10 cellular contexts compared by ENCODE assay signal in the genomic region with DNA sequence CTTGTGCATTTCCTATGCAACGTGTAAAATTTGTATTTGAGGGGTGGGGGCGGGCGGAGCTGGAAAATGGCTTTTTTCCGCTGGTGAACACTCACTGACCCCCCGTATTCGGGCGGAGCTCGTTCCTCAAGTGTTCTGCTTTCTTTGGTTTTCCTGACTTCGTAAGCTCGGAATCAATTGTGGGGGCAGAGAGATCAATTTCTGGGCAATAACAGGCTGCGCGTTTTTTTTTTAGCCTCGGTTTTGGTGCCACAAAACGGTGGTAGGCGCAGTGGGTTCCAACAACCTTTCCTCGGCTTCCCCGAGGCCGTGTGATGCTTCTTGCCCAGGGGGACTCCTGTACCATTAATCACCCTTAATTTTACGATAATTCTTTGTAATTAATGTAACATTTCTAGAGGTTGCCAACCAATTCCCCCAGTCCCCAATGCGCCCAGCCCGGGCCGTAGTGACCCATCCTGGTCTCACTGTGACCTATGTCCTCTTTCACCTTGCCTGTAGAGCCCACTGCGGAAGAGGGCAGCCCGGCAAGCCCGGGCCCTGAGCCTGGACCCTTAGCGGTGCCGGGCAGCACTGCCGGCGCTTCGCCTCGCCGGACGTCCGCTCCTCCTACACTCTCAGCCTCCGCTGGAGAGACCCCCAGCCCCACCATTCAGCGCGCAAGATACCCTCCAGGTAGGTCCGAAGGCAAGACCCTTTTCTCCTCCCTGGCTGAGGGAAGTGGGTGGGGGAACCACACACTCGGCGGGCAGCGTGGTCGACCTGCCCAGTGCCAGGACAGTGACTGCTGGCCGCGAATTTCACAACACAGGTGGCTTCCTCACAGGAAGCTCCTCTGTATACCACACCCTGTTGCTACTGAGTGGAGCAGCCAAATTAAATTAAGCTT. TPM values are rescaled to one million over a fixed set of nuclear protein-coding genes. Genes with fewer than 3 reads are reported as not detected.
DNase-seq lines count a peak whose midpoint lies in the region; ATAC-seq and TF ChIP-seq lines count a peak whose summit lies in the region.
"Had no signal": no experiment of that assay in that cellular context is flagged by ENCODE, and none has a peak within 500 bp of the region (broad histone marks: within the 10 kb centered on the region; RNA-seq: fewer than 3 reads in every experiment).

No MANE protein-coding gene starts in this region.

- no peak overlapping the region for H3T11ph ChIP-seq in H9 (ENCODE audit: low read length)

- WGBS in H9 (ENCODE audit: extremely low coverage, insufficient read length, low lambda C conversion rate): no CpG with 5 or more reads among the region's 44 CpGs

- no peak overlapping the region for H2AFZ ChIP-seq in H9 (ENCODE audit: low read length)

- no peak overlapping the region for H2BK12ac ChIP-seq in H9 (ENCODE audit: insufficient read length, low read depth, low read length)

- no peak overlapping the region for H4K8ac ChIP-seq in H9 (replicated peaks; ENCODE audit: insufficient read length, low read depth, low read length)

- DNase-seq in H9 (peak; percentile 53), gastrocnemius medialis (no peak), foreskin fibroblast (no peak), NCI-H2196 (lab: John Stamatoyannopoulos, UW; ENCODE audit: unreplicated experiment) (no peak), UCSD-AML1 (lab: John Stamatoyannopoulos, UW; ENCODE audit: unreplicated experiment) (no peak), DMS79 (lab: John Stamatoyannopoulos, UW) (no peak)
- peak; percentile 56 for DNase-seq in activated CD8-positive, alpha-beta memory T cell treated with anti-CD3 and anti-CD28 coated beads, Interleukin-2, amount 50 U/mL, for 48 hours
- DNase-seq: NCI-H1092 treated with DMSO at 0.1 percent for 48 hours had no signal

- no peak overlapping the region for H2BK15ac ChIP-seq in H9 (ENCODE audit: low read depth, low read length)

- no peak overlapping the region for H4K91ac ChIP-seq in H9 (ENCODE audit: insufficient read length, low read depth, low read length)

- TF ChIP-seq CTCF in H9 (conservative IDR thresholded peaks at IDR 0.05) (no peak), gastrocnemius medialis (IDR thresholded peaks at IDR 0.05 in 4 of 5, conservative IDR thresholded peaks at IDR 0.05 in 1 of 5) (no peak), foreskin fibroblast (IDR thresholded peaks at IDR 0.05; ENCODE audit: low read depth, low read length) (no peak)

- H3K56ac ChIP-seq in H9 (ENCODE audit: insufficient read length, low read depth, low read length): no peak overlapping the region

- in situ Hi-C loops in gastrocnemius medialis (cut with MboI; ENCODE audit: low sequenced_read_pairs in 4 of 4): no loop called here

- peak overlapping the region; percentile 86 to 96 for H3K4me3 Mint-ChIP-seq in H9

- peaks cover 46% of the 10 kb centered on the region for H3K23me2 ChIP-seq in H9 (ENCODE audit: insufficient read length, low read depth, low read length, poor library complexity, severe bottlenecking)

- H4K20me1 ChIP-seq in H9 (ENCODE audit: control insufficient read depth, insufficient read depth, insufficient read length): no peaks in the 10 kb centered on the region

- H4K5ac ChIP-seq in H9 (ENCODE audit: insufficient read length, low read depth, low read length): no peak overlapping the region

- H3K27ac ChIP-seq in H9 (ENCODE audit: insufficient read length, low read depth, low read length) (no peak overlapping the region), gastrocnemius medialis (no peak overlapping the region)
- H3K27ac ChIP-seq: body of pancreas had no signal

- no peak overlapping the region for H2BK120ac ChIP-seq in H9 (ENCODE audit: low read depth, low read length, poor library complexity, severe bottlenecking)

- no peak overlapping the region; the same call in 1 of the 2 replicates for H3K14ac ChIP-seq in H9 (ENCODE audit: insufficient read depth, low read length)

- H3K36me3 ChIP-seq in gastrocnemius medialis: peaks cover 1 to 5% of the 10 kb centered on the region in 2 donors

- peaks cover 0 to 2% (median 0%) of the 10 kb centered on the region in 3 experiments; a peak in 2 of 7 replicates for H3K36me3 Mint-ChIP-seq in H9 (ENCODE audit: insufficient read depth in 1 of 3, low read depth in 3 of 3)

- H3K79me1 ChIP-seq in H9 (ENCODE audit: insufficient read depth, low read depth, low read length, poor library complexity, severe bottlenecking): no peaks in the 10 kb centered on the region

- no peak overlapping the region for H3K23ac ChIP-seq in H9 (ENCODE audit: insufficient read length, low read depth, low read length)

- peaks cover 44 to 46% of the 10 kb centered on the region in 2 experiments for H3K4me1 Mint-ChIP-seq in H9

- peaks cover 99% of the 10 kb centered on the region for H3K27me3 Mint-ChIP-seq in H9 (ENCODE audit: low read depth)

- peaks cover 6% of the 10 kb centered on the region; the same call in 1 of the 2 replicates for H3K4me1 ChIP-seq in H9 (ENCODE audit: insufficient read depth, low read length)
- peaks cover 5 to 10% of the 10 kb centered on the region in 2 donors for H3K4me1 ChIP-seq in gastrocnemius medialis

- H2BK20ac ChIP-seq in H9 (ENCODE audit: low read depth, low read length, poor library complexity, severe bottlenecking): no peak overlapping the region

- no peak overlapping the region for H2BK5ac ChIP-seq in H9 (ENCODE audit: insufficient read length, low read length)

- H3K4me2 ChIP-seq in H9 (ENCODE audit: insufficient read depth, insufficient read length, low read length): peak overlapping the region; percentile 98

- ATAC-seq in gastrocnemius medialis: no peak
- ATAC-seq: body of pancreas had no signal

- H3K4me3 ChIP-seq in iPS-11a (ENCODE audit: low read depth, low read length) (peak overlapping the region; percentile 50), gastrocnemius medialis (peak overlapping the region; percentile 72 to 88 (median 84)), foreskin fibroblast (ENCODE audit: low read depth in 1 of 2, low read length in 2 of 2) (peak overlapping the region in 1 of 2 donors; percentile 88)
- H3K4me3 ChIP-seq: body of pancreas had no signal

- H3K9ac ChIP-seq in H9 (ENCODE audit: extremely low read depth, insufficient read length, low read length): no peak overlapping the region

- intact Hi-C loops in gastrocnemius medialis (cut with DNase I; ENCODE audit: low total_unique reads): loop anchor here (10.0 kb wide), 2 partner anchors 529 to 1709 kb away; partner anchors contain the start of genes RNF20 and TEX10

- no peak overlapping the region for H2AK5ac ChIP-seq in H9 (ENCODE audit: insufficient read length, low read length)

- no peak for TF ChIP-seq POLR2A in gastrocnemius medialis (IDR thresholded peaks at IDR 0.05)

- peak overlapping the region; percentile 50 for H3K18ac ChIP-seq in H9 (ENCODE audit: insufficient read length, low read depth, low read length)

- H3K9me3 ChIP-seq in H9 (ENCODE audit: control insufficient read depth, low read depth, low read length) (no peaks in the 10 kb centered on the region), gastrocnemius medialis (no peaks in the 10 kb centered on the region)
- H3K9me3 ChIP-seq: body of pancreas had no signal

- H3K27ac Mint-ChIP-seq in H9: no peak overlapping the region

- no peaks in the 10 kb centered on the region for H3K79me2 ChIP-seq in H9 (ENCODE audit: insufficient read depth, low read length)

- H3K4ac ChIP-seq in H9 (ENCODE audit: low read depth, low read length): no peak overlapping the region

- peaks cover 0 to 3% of the 10 kb centered on the region in 2 experiments; a peak in 2 of 5 replicates for H3K9me3 Mint-ChIP-seq in H9

- H3K27me3 ChIP-seq in H9 (ENCODE audit: insufficient read depth, low read length) (peaks cover 78% of the 10 kb centered on the region), gastrocnemius medialis (peaks cover 0 to 10% (median 6%) of the 10 kb centered on the region in 3 donors)

RNA-seq across cellular contexts. Expression of gene NR4A3, which starts 3.7 kb away (rescaled TPM):
- total RNA-seq in H9 (2021) (0.20 and 0.24 TPM in 2 replicates), gastrocnemius medialis (10 to 100 TPM in 1 of 4 donors, 1 to 10 TPM in 3; 1.8 to 34.0 (median 3.8) TPM)

Comparison
In these comparisons a context has a peak if more than half of its experiments do, and no peak if none do; other contexts are left out.
1. DNase-seq: peak in H9 (single experiment) and activated CD8-positive, alpha-beta memory T cell treated with anti-CD3 and anti-CD28 coated beads, Interleukin-2, amount 50 U/mL, for 48 hours (single experiment); none in gastrocnemius medialis (0 of 2), foreskin fibroblast (0 of 2), NCI-H2196 (single experiment), UCSD-AML1 (single experiment) and DMS79 (single experiment).